In genomic region chr5:157582731-157583580, GRCh38 we compare ENCODE assay signal across 11 cellular contexts. TPM values are rescaled to one million over a fixed set of nuclear protein-coding genes. Genes with fewer than 3 reads are reported as not detected.
A peak's percentile ranks its signal among the peaks of the same experiment; 100 is the strongest.
DNase-seq lines count a peak whose midpoint lies in the region; ATAC-seq and TF ChIP-seq lines count a peak whose summit lies in the region.
"Had no signal": no experiment of that assay in that cellular context is flagged by ENCODE, and none has a peak within 500 bp of the region (broad histone marks: within the 10 kb centered on the region; RNA-seq: fewer than 3 reads in every experiment).

No MANE protein-coding gene starts in this region.

- no peaks in the 10 kb centered on the region for H3K4me1 ChIP-seq in CD8-positive, alpha-beta T cell (ENCODE audit: insufficient read depth, low read length)
- H3K4me1 ChIP-seq in stomach, result no peaks in the 10 kb centered on the region

- H3K36me3 ChIP-seq in CD8-positive, alpha-beta T cell (ENCODE audit: insufficient read depth, low read length), result no peaks in the 10 kb centered on the region
- H3K36me3 ChIP-seq in stomach, result no peaks in the 10 kb centered on the region

- no peak for TF ChIP-seq CTCF in CD4-positive, alpha-beta T cell (IDR thresholded peaks at IDR 0.05)
- TF ChIP-seq CTCF in astrocyte of the spinal cord (IDR thresholded peaks at IDR 0.05; ENCODE audit: low read depth, low read length) (peak; percentile 14), stomach (IDR thresholded peaks at IDR 0.05) (no peak)
- TF ChIP-seq CTCF in CD8-positive, alpha-beta T cell (IDR thresholded peaks at IDR 0.05), result no peak

- TF ChIP-seq POLR2A in stomach (IDR thresholded peaks at IDR 0.05), result no peak

- in situ Hi-C loops in astrocyte of the spinal cord (cut with HindIII; ENCODE audit: low sequenced_read_pairs), result no loop called here

- no peaks in the 10 kb centered on the region for H3K27me3 Mint-ChIP-seq in CD4-positive, alpha-beta T cell
- H3K27me3 Mint-ChIP-seq in CD8-positive, alpha-beta T cell (ENCODE audit: low read depth), result no peaks in the 10 kb centered on the region

- peaks cover 11% of the 10 kb centered on the region for H3K4me1 Mint-ChIP-seq in CD4-positive, alpha-beta T cell (ENCODE audit: low read depth)
- no peaks in the 10 kb centered on the region for H3K4me1 Mint-ChIP-seq in CD8-positive, alpha-beta T cell (ENCODE audit: low read depth)

- H3K9me3 ChIP-seq in CD4-positive, alpha-beta T cell (ENCODE audit: control insufficient read depth, low read length), result no peaks in the 10 kb centered on the region
- H3K9me3 ChIP-seq in CD8-positive, alpha-beta T cell (ENCODE audit: low read length), result no peaks in the 10 kb centered on the region
- H3K9me3 ChIP-seq in stomach, result no peaks in the 10 kb centered on the region

- H3K27ac Mint-ChIP-seq in CD4-positive, alpha-beta T cell, result no peak overlapping the region
- H3K27ac Mint-ChIP-seq in CD8-positive, alpha-beta T cell, result no peak overlapping the region
- H3K27ac Mint-ChIP-seq: CD4-positive, CD25-positive, alpha-beta regulatory T cell had no signal

- DNase-seq in CD4-positive, alpha-beta T cell, result no peak
- DNase-seq in astrocyte of the spinal cord (ENCODE audit: low read depth, low spot score) (no peak), HUDEP-2 (lab: John Stamatoyannopoulos, UW; ENCODE audit: unreplicated experiment in 76 of 76) (no peak), NAMALWA (ENCODE audit: low spot score) (no peak), stomach (no peak)
- DNase-seq in CD8-positive, alpha-beta T cell, result no peak
- DNase-seq: CD4-positive, CD25-positive, alpha-beta regulatory T cell; posterior cingulate gyrus had no signal

- H3K27ac ChIP-seq in CD4-positive, alpha-beta T cell (ENCODE audit: low read depth, low read length), result no peak overlapping the region
- H3K27ac ChIP-seq in CD8-positive, alpha-beta T cell (ENCODE audit: low read depth, low read length), result no peak overlapping the region
- no peak overlapping the region for H3K27ac ChIP-seq in stomach

- intact Hi-C loops in CD4-positive, alpha-beta T cell (cut with DNase I, micrococcal nuclease), result no loop called here
- intact Hi-C loops in CD8-positive, alpha-beta T cell (cut with DNase I, micrococcal nuclease), result no loop called here
- intact Hi-C loops in stomach (cut with DNase I; ENCODE audit: low total_unique reads), result no loop called here

- POLR2A ChIA-PET in CD4-positive, alpha-beta T cell (lab: Charles Lee), result no interaction called here
- POLR2A ChIA-PET in CD8-positive, alpha-beta T cell (lab: Charles Lee), result no interaction called here

- H3K9me3 Mint-ChIP-seq in CD4-positive, alpha-beta T cell, result no peaks in the 10 kb centered on the region
- peaks cover 2% of the 10 kb centered on the region for H3K9me3 Mint-ChIP-seq in CD8-positive, alpha-beta T cell

- H3K4me3 ChIP-seq in astrocyte of the spinal cord (ENCODE audit: low read depth, low read length) (no peak overlapping the region), stomach (no peak overlapping the region)
- H3K4me3 ChIP-seq in CD8-positive, alpha-beta T cell (ENCODE audit: low read depth, low read length), result no peak overlapping the region

- CTCF ChIA-PET in CD4-positive, alpha-beta T cell (lab: Charles Lee), result interaction anchor here (0.7 to 1.1 kb wide), 3 partner anchors 13 to 160 kb away, joined by 3 to 4 read pairs (median 4); partner anchors contain the start of gene LSM11
- CTCF ChIA-PET in CD8-positive, alpha-beta T cell (lab: Charles Lee), result no interaction called here

- TF ChIP-seq EP300 in stomach (IDR thresholded peaks at IDR 0.05), result no peak

- H3K36me3 Mint-ChIP-seq in CD4-positive, alpha-beta T cell (ENCODE audit: low read depth), result no peaks in the 10 kb centered on the region
- H3K36me3 Mint-ChIP-seq in CD8-positive, alpha-beta T cell, result no peaks in the 10 kb centered on the region
- H3K36me3 Mint-ChIP-seq: CD4-positive, CD25-positive, alpha-beta regulatory T cell had no signal

- no peak overlapping the region for H3K4me3 Mint-ChIP-seq in CD4-positive, alpha-beta T cell
- no peak overlapping the region for H3K4me3 Mint-ChIP-seq in CD8-positive, alpha-beta T cell
- H3K4me3 Mint-ChIP-seq: CD4-positive, CD25-positive, alpha-beta regulatory T cell had no signal

- no peaks in the 10 kb centered on the region for H3K27me3 ChIP-seq in CD4-positive, alpha-beta T cell (ENCODE audit: control insufficient read depth, insufficient read depth, low read length)
- H3K27me3 ChIP-seq in CD8-positive, alpha-beta T cell (ENCODE audit: insufficient read depth, low read length), result no peaks in the 10 kb centered on the region
- H3K27me3 ChIP-seq in stomach, result no peaks in the 10 kb centered on the region

- ATAC-seq in CD4-positive, alpha-beta T cell (ENCODE audit: poor library complexity), result peak; percentile 32
- ATAC-seq in GM19025 (IDR thresholded peaks at IDR 0.05; ENCODE audit: low read depth, unreplicated experiment) (peak; percentile 56), HG03342 (IDR thresholded peaks at IDR 0.05; ENCODE audit: unreplicated experiment) (peak; percentile 45)
- ATAC-seq in CD8-positive, alpha-beta T cell, result no peak
- ATAC-seq: SK-N-SH treated with all-trans-retinoic acid at 6 μM for 48 hours had no signal

- WGBS in stomach, 5 donors, result 58 to 78% (median 71%) methylated on average over 9 of the region's 9 CpGs

RNA-seq across cellular contexts. Expression of gene ADAM19, which starts 7.4 kb away (rescaled TPM):
- total RNA-seq in CD4-positive, alpha-beta T cell, result 10 to 100 TPM; 26.7 to 29.1 TPM
- total RNA-seq in CD8-positive, alpha-beta T cell, result 1 to 10 TPM; 5.9 to 6.5 TPM
- total RNA-seq in stomach, result 10 to 100 TPM in 3 of 5 donors, 1 to 10 TPM in 2; 1.2 to 42.8 (median 13.3) TPM
- 1 to 10 TPM; 3.3 to 4.1 (median 3.4) TPM for polyA plus RNA-seq in stomach
